Comparison of ENCODE assay signal across 22 cellular contexts in genomic region chr19:29881386-29881785, GRCh38.
DNase-seq lines count a peak whose midpoint lies in the region; ATAC-seq lines count a peak whose summit lies in the region.
"Had no signal": no experiment of that assay in that cellular context is flagged by ENCODE, and none has a peak within 500 bp of the region (broad histone marks: within the 10 kb centered on the region; RNA-seq: fewer than 3 reads in every experiment).

No MANE protein-coding gene starts in this region.

- ATAC-seq in HG02798 (IDR thresholded peaks at IDR 0.05; ENCODE audit: poor library complexity, unreplicated experiment), result no peak
- ATAC-seq: CD8-positive, alpha-beta T cell; foreskin keratinocyte had no signal

- DNase-seq in AG08396 (ENCODE audit: low spot score) (peak; percentile 59), ELR (ENCODE audit: low read depth) (peak; percentile 60), RPMI7951 (ENCODE audit: low read depth) (peak; percentile 58), iris pigment epithelial cell (ENCODE audit: low read depth) (peak; percentile 16), NCI-H1048 (lab: John Stamatoyannopoulos, UW) (no peak), foreskin melanocyte (no peak), NOMO-1 treated with DMSO at 0.1 percent for 48 hours (lab: John Stamatoyannopoulos, UW; ENCODE audit: unreplicated experiment) (no peak)
- DNase-seq: activated CD4-positive, alpha-beta memory T cell treated with anti-CD3 and anti-CD28 coated beads, Interleukin-2, amount 10 ng/mL, durations not matched to agents 7 days and 5 days; activated gamma-delta T cell treated with Interleukin-2 at 50 U/mL for 16 hours; activated T-cell treated with anti-CD3 and anti-CD28 coated beads for 4 hours; amygdala; caudate nucleus; CD8-positive, alpha-beta T cell; DMS153; foreskin keratinocyte; hippocampal formation; NCI-H1417 treated with DMSO at 0.1 percent for 48 hours; NCI-H510A; NK-92 treated with Interleukin-12 subunit alpha and Interleukin-12 subunit beta, amount 100 ng/mL, for 24 hours; SK-N-SH; stimulated activated CD4-positive, alpha-beta T cell treated with anti-CD3 and anti-CD28 coated beads, Interleukin-2, amount 100 ng/mL, for 24 hours had no signal

Comparison
In these comparisons a context has a peak if more than half of its experiments do, and no peak if none do; other contexts are left out.
1. DNase-seq: peak in AG08396 (single experiment), ELR (single experiment), RPMI7951 (single experiment) and iris pigment epithelial cell (single experiment); none in NCI-H1048 (single experiment), foreskin melanocyte (single experiment) and NOMO-1 treated with DMSO at 0.1 percent for 48 hours (single experiment).